18 cellular contexts compared by ENCODE assay signal in genomic region chr2:53633441-53633840, GRCh38.
A peak's percentile ranks its signal among the peaks of the same experiment; 100 is the strongest.
DNase-seq lines count a peak whose midpoint lies in the region; ATAC-seq and TF ChIP-seq lines count a peak whose summit lies in the region.
"Had no signal": no experiment of that assay in that cellular context is flagged by ENCODE, and none has a peak within 500 bp of the region (broad histone marks: within the 10 kb centered on the region; RNA-seq: fewer than 3 reads in every experiment).

No MANE protein-coding gene starts in this region.

- H3K9ac ChIP-seq in mesenchymal stem cell (ENCODE audit: low read length), result no peak overlapping the region

- H3K23ac ChIP-seq in mesenchymal stem cell (ENCODE audit: low read length in 2 of 2), result no peak overlapping the region

- H2BK5ac ChIP-seq in mesenchymal stem cell (ENCODE audit: low read depth, low read length, poor library complexity, severe bottlenecking), result no peak overlapping the region

- no peak overlapping the region for H4K8ac ChIP-seq in mesenchymal stem cell (ENCODE audit: low read length)

- no peaks in the 10 kb centered on the region for H3K4me1 ChIP-seq in PC-9 (replicated peaks; ENCODE audit: insufficient read depth)
- peaks cover 3% of the 10 kb centered on the region for H3K4me1 ChIP-seq in mesenchymal stem cell (ENCODE audit: control insufficient read depth, insufficient read depth, low read depth, low read length)
- H3K4me1 ChIP-seq: vagina had no signal

- no peak overlapping the region for H2AK5ac ChIP-seq in mesenchymal stem cell (ENCODE audit: low read length, severe bottlenecking)

- ATAC-seq in GM18502 (IDR thresholded peaks at IDR 0.05; ENCODE audit: poor library complexity, unreplicated experiment) (no peak), HG03521 (IDR thresholded peaks at IDR 0.05; ENCODE audit: unreplicated experiment) (no peak)
- ATAC-seq: activated CD8-positive, alpha-beta memory T cell treated with anti-CD3 and anti-CD28 coated beads, Interleukin-2, amount 10 ng/mL, durations not matched to agents 7 days and 5 days; stimulated activated naive CD8-positive, alpha-beta T cell treated with anti-CD3 and anti-CD28 coated beads, Interleukin-15, amount 100 ng/mL, for 72 hours had no signal

- no peak overlapping the region for H3K18ac ChIP-seq in mesenchymal stem cell (ENCODE audit: low read depth in 1 of 2, low read length in 2 of 2)

- H2BK120ac ChIP-seq in mesenchymal stem cell (ENCODE audit: low read depth, low read length), result no peak overlapping the region

- H3K79me1 ChIP-seq in mesenchymal stem cell (replicated peaks; ENCODE audit: low read length, poor library complexity, severe bottlenecking), result no peaks in the 10 kb centered on the region

- H3K36me3 ChIP-seq in PC-9 (ENCODE audit: low read depth), result no peaks in the 10 kb centered on the region
- H3K36me3 ChIP-seq in mesenchymal stem cell (ENCODE audit: control insufficient read depth in 1 of 2, insufficient read depth in 2 of 2, low read depth in 1 of 2, low read length in 2 of 2), result no peaks in the 10 kb centered on the region
- H3K36me3 ChIP-seq: vagina had no signal

- intact Hi-C loops in PC-9 (cut with micrococcal nuclease; ENCODE audit: unreplicated experiment), result no loop called here

- H4K91ac ChIP-seq in mesenchymal stem cell (ENCODE audit: low read length), result no peak overlapping the region

- H3K14ac ChIP-seq in mesenchymal stem cell (ENCODE audit: low read length in 2 of 2), result no peak overlapping the region

- H2BK12ac ChIP-seq in mesenchymal stem cell (ENCODE audit: low read length in 2 of 2), result no peak overlapping the region

- TF ChIP-seq CTCF in PC-9 (conservative IDR thresholded peaks at IDR 0.05), result no peak

- H4K20me1 ChIP-seq in PC-9 (ENCODE audit: insufficient read depth), result no peaks in the 10 kb centered on the region

- H3K9me3 ChIP-seq in PC-9 (ENCODE audit: insufficient read depth, low read depth) (no peaks in the 10 kb centered on the region), mesenchymal stem cell (ENCODE audit: control insufficient read depth, low read length) (no peaks in the 10 kb centered on the region)
- H3K9me3 ChIP-seq: vagina had no signal

- H3K9me2 ChIP-seq in PC-9 (ENCODE audit: insufficient read depth), result no peaks in the 10 kb centered on the region

- no peaks in the 10 kb centered on the region for H3K27me3 ChIP-seq in PC-9 (ENCODE audit: insufficient read depth, low read depth)
- H3K27me3 ChIP-seq in mesenchymal stem cell (ENCODE audit: control insufficient read depth in 1 of 2, insufficient read depth in 1 of 2, low read length in 2 of 2), result no peaks in the 10 kb centered on the region
- H3K27me3 ChIP-seq: vagina had no signal

- DNase-seq in NCI-H2029 (lab: John Stamatoyannopoulos, UW), result peak; percentile 16
- DNase-seq in NCI-H2029 treated with DMSO at 0.1 percent for 48 hours (lab: John Stamatoyannopoulos, UW), result no peak
- peak; percentile 3 to 39 for DNase-seq in PC-9
- peak; percentile 31 for DNase-seq in dedifferentiated amniotic fluid mesenchymal stem cell (ENCODE audit: extremely low spot score)
- DNase-seq in mesenchymal stem cell, result peak; percentile 17
- DNase-seq in AG08395 (ENCODE audit: low spot score), result no peak
- DNase-seq: activated CD8-positive, alpha-beta memory T cell treated with anti-CD3 and anti-CD28 coated beads, Interleukin-2, amount 10 ng/mL, durations not matched to agents 7 days and 5 days; activated gamma-delta T cell treated with Interleukin-2 at 50 U/mL for 16 hours; effector CD8-positive, alpha-beta T cell; H9; immature natural killer cell; NCI-H1694; occipital lobe; stimulated activated naive CD8-positive, alpha-beta T cell treated with anti-CD3 and anti-CD28 coated beads, Interleukin-15, amount 100 ng/mL, for 72 hours had no signal

- H3F3A ChIP-seq in PC-9 (ENCODE audit: insufficient read depth, low read depth), result no peaks in the 10 kb centered on the region

- POLR2A ChIA-PET in PC-9 (lab: Charles Lee; ENCODE audit: unreplicated experiment), result no interaction called here

- no peak overlapping the region for H2AFZ ChIP-seq in PC-9
- H2AFZ ChIP-seq in mesenchymal stem cell (ENCODE audit: low read depth, low read length), result no peak overlapping the region

- H3K4ac ChIP-seq in mesenchymal stem cell (ENCODE audit: low read depth in 1 of 2, low read length in 2 of 2), result no peak overlapping the region

- no peaks in the 10 kb centered on the region for H3K79me2 ChIP-seq in PC-9 (ENCODE audit: low read depth)

- H3K4me3 ChIP-seq in PC-9, result no peak overlapping the region
- H3K4me3 ChIP-seq in mesenchymal stem cell (ENCODE audit: insufficient read depth in 1 of 2, low read depth in 1 of 2, low read length in 2 of 2), result no peak overlapping the region
- H3K4me3 ChIP-seq: vagina had no signal

- no TSS peak for BruUV-seq in PC-9 (replicated peaks; lab: Mats Ljungman, UMichigan)

- H3K4me2 ChIP-seq in PC-9 (no peak overlapping the region), mesenchymal stem cell (ENCODE audit: low read length, poor library complexity, severe bottlenecking) (no peak overlapping the region)

- 88% methylated on average over 1 of the region's 1 CpG for WGBS in mesenchymal stem cell

- no peak overlapping the region for H2BK15ac ChIP-seq in mesenchymal stem cell (ENCODE audit: low read depth, poor library complexity, severe bottlenecking)

- CTCF ChIA-PET in PC-9 (lab: Charles Lee), result no interaction called here

- H3K27ac ChIP-seq in PC-9 (no peak overlapping the region), mesenchymal stem cell (ENCODE audit: low read length, poor library complexity, severe bottlenecking) (no peak overlapping the region)
- H3K27ac ChIP-seq: vagina, VCaP had no signal

Comparison
In these comparisons a context has a peak if more than half of its experiments do, and no peak if none do; other contexts are left out.
1. DNase-seq: peak in NCI-H2029 (single experiment), PC-9 (2 of 2), dedifferentiated amniotic fluid mesenchymal stem cell (single experiment) and mesenchymal stem cell (single experiment); none in NCI-H2029 treated with DMSO at 0.1 percent for 48 hours (single experiment) and AG08395 (single experiment).